In the genomic region with DNA sequence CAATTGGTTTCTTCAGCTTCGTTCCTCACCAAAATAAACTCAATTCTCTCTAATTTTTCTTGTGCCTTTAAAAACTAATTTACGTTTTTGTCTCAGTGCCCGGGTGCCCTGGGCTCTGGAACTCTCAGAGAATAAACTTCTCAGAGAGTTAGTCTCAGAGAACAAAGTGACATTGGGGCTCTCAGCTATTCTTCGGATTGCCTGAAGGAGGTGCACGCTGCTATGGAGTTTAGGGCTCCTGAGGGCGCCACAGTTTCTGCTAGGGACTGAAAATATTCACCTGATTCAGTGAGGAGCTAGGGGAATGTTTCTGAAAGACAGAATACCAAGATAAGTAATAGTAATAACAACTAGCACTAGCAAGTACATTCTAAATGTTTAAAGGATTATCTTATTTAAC, we compare ENCODE assay signal across 1 cellular context.
TF ChIP-seq lines count a peak whose summit lies in the region.

No MANE protein-coding gene starts in this region.

TF ChIP-seq in GM23338, 12 proteins besides CTCF, POLR2A, EP300 and RAD21 (continued from another document):
- TF ChIP-seq, protein P1, sequence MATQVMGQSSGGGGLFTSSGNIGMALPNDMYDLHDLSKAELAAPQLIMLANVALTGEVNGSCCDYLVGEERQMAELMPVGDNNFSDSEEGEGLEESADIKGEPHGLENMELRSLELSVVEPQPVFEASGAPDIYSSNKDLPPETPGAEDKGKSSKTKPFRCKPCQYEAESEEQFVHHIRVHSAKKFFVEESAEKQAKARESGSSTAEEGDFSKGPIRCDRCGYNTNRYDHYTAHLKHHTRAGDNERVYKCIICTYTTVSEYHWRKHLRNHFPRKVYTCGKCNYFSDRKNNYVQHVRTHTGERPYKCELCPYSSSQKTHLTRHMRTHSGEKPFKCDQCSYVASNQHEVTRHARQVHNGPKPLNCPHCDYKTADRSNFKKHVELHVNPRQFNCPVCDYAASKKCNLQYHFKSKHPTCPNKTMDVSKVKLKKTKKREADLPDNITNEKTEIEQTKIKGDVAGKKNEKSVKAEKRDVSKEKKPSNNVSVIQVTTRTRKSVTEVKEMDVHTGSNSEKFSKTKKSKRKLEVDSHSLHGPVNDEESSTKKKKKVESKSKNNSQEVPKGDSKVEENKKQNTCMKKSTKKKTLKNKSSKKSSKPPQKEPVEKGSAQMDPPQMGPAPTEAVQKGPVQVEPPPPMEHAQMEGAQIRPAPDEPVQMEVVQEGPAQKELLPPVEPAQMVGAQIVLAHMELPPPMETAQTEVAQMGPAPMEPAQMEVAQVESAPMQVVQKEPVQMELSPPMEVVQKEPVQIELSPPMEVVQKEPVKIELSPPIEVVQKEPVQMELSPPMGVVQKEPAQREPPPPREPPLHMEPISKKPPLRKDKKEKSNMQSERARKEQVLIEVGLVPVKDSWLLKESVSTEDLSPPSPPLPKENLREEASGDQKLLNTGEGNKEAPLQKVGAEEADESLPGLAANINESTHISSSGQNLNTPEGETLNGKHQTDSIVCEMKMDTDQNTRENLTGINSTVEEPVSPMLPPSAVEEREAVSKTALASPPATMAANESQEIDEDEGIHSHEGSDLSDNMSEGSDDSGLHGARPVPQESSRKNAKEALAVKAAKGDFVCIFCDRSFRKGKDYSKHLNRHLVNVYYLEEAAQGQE (IDR thresholded peaks at IDR 0.05; ENCODE audit: unreplicated experiment): no peak
- no peak for TF ChIP-seq NANOG (IDR thresholded peaks at IDR 0.05; ENCODE audit: borderline replicate concordance)
